8 cellular contexts compared by ENCODE assay signal in genomic region chr13:39942901-39943273, GRCh38.
DNase-seq lines count a peak whose midpoint lies in the region; ATAC-seq lines count a peak whose summit lies in the region.

No MANE protein-coding gene starts in this region.

- no peaks in the 10 kb centered on the region for H3K79me2 ChIP-seq in ACC112 (ENCODE audit: control insufficient read depth, insufficient read depth, low read length, unreplicated experiment)

- no peaks in the 10 kb centered on the region for H3K36me3 ChIP-seq in ACC112 (ENCODE audit: insufficient read depth, low read length)

- DNase-seq in NCI-H2171 (lab: John Stamatoyannopoulos, UW) (peak; percentile 24), left lobe of liver (ENCODE audit: low spot score) (peak; percentile 67)
- DNase-seq in activated CD4-positive, CD25-positive, alpha-beta regulatory T cell treated with anti-CD3 and anti-CD28 coated beads, Interleukin-2, amount 50 U/mL, for 16 hours (ENCODE audit: low read depth, low spot score), result peak; percentile 49
- peak; percentile 56 for DNase-seq in central memory CD4-positive, alpha-beta T cell
- peak; percentile 35 to 55 (median 49) for DNase-seq in stimulated activated CD4-positive, alpha-beta T cell treated with anti-CD3 and anti-CD28 coated beads, TNF-alpha, amount 100 ng/mL, for 1 hour (ENCODE audit: low read depth in 3 of 3, low spot score in 1 of 3)

- peak overlapping the region; percentile 46 for H3K27ac ChIP-seq in ACC112 (ENCODE audit: low read depth, low read length)

- peaks cover 6% of the 10 kb centered on the region for H3K4me1 ChIP-seq in ACC112 (ENCODE audit: control insufficient read depth, insufficient read depth, low read length, unreplicated experiment)

- no peak overlapping the region for H2AFZ ChIP-seq in ACC112 (ENCODE audit: low read length, unreplicated experiment)

- ATAC-seq in GM18517 (IDR thresholded peaks at IDR 0.05; ENCODE audit: unreplicated experiment) (peak; percentile 88), HG02973 (IDR thresholded peaks at IDR 0.05; ENCODE audit: unreplicated experiment) (peak; percentile 97), left lobe of liver (peak; percentile 100)

- H3K4me3 ChIP-seq in ACC112 (ENCODE audit: low read depth, low read length), result no peak overlapping the region

- no peaks in the 10 kb centered on the region for H3K27me3 ChIP-seq in ACC112 (ENCODE audit: insufficient read depth, low read length)
